ENCODE assay signal across 8 cellular contexts in genomic region chr6:156780117-156780641, GRCh38. TPM values are rescaled to one million over a fixed set of nuclear protein-coding genes. Genes with fewer than 3 reads are reported as not detected.
A peak's percentile ranks its signal among the peaks of the same experiment; 100 is the strongest.
DNase-seq lines count a peak whose midpoint lies in the region; ATAC-seq, FAIRE-seq and TF ChIP-seq lines count a peak whose summit lies in the region.

No MANE protein-coding gene starts in this region.

- FAIRE-seq in bronchial epithelial cell (lab: Jason Lieb, UNC), result peak; percentile 81

- H3K27me3 ChIP-seq in bronchial epithelial cell (ENCODE audit: control insufficient read depth, insufficient read depth, low read length), result no peaks in the 10 kb centered on the region
- H3K27me3 ChIP-seq in iPS-18a (ENCODE audit: control insufficient read depth, insufficient read depth, low read length), result no peaks in the 10 kb centered on the region

- no peaks in the 10 kb centered on the region for H3K27me3 Mint-ChIP-seq in T-helper 17 cell

- H3K27ac ChIP-seq in iPS-18a (ENCODE audit: low read length), result no peak overlapping the region

- H3K9ac ChIP-seq in iPS-18a (ENCODE audit: low read length), result peak overlapping the region; percentile 75

- intact Hi-C loops in sciatic nerve (cut with DNase I), result no loop called here

- H3K4me1 Mint-ChIP-seq in T-helper 17 cell, result peaks cover 34% of the 10 kb centered on the region

- no peaks in the 10 kb centered on the region for H3K9me3 ChIP-seq in T-helper 17 cell (ENCODE audit: control insufficient read depth, low read length, poor library complexity, severe bottlenecking)
- H3K9me3 ChIP-seq in iPS-18a (ENCODE audit: control insufficient read depth, low read depth, low read length), result no peaks in the 10 kb centered on the region

- H3K4me3 Mint-ChIP-seq in T-helper 17 cell, result peak overlapping the region; percentile 92

- DNase-seq in AG09309 (ENCODE audit: low read depth), result peak; percentile 89
- DNase-seq in NCI-H187 (lab: John Stamatoyannopoulos, UW), result peak; percentile 48 to 72
- peak in 1 of 3 donors; percentile 48 for DNase-seq in T-helper 17 cell
- peak; percentile 96 for DNase-seq in bronchial epithelial cell (ENCODE audit: low read depth)
- DNase-seq in sciatic nerve (ENCODE audit: low spot score), result no peak

- H3K4me3 ChIP-seq in AG09309 (ENCODE audit: control insufficient read depth, low read depth, low read length) (peak overlapping the region; percentile 94), bronchial epithelial cell (ENCODE audit: low read depth, low read length) (peak overlapping the region; percentile 72), iPS-18a (ENCODE audit: low read length) (peak overlapping the region; percentile 100)

- no peaks in the 10 kb centered on the region for H3K36me3 ChIP-seq in bronchial epithelial cell (ENCODE audit: control insufficient read depth, insufficient read depth, low read length)
- no peaks in the 10 kb centered on the region for H3K36me3 ChIP-seq in iPS-18a (ENCODE audit: control insufficient read depth, low read depth, low read length)

- TF ChIP-seq CTCF in AG09309 (IDR thresholded peaks at IDR 0.05; ENCODE audit: control insufficient read depth, insufficient read depth, low read depth, low read length, missing control alignments), result no peak
- no peak for TF ChIP-seq CTCF in bronchial epithelial cell (IDR thresholded peaks at IDR 0.05; ENCODE audit: insufficient read depth, low read length, severe bottlenecking)

- peaks cover 57% of the 10 kb centered on the region for H3K4me1 ChIP-seq in iPS-18a (ENCODE audit: control insufficient read depth, low read depth, low read length)

- ATAC-seq in GM18511 (IDR thresholded peaks at IDR 0.05; ENCODE audit: unreplicated experiment), result peak; percentile 54
- peak; percentile 44 for ATAC-seq in HG03045 (IDR thresholded peaks at IDR 0.05; ENCODE audit: unreplicated experiment)
- peak; percentile 65 for ATAC-seq in T-helper 17 cell
- peak; percentile 73 for ATAC-seq in sciatic nerve

- peak overlapping the region; percentile 98 for H3K27ac Mint-ChIP-seq in T-helper 17 cell

- peaks cover 2% of the 10 kb centered on the region for H3K36me3 Mint-ChIP-seq in T-helper 17 cell (ENCODE audit: low read depth)

RNA-seq across cellular contexts. Expression of gene ARID1B, which starts 3.0 kb away (rescaled TPM):
- total RNA-seq in T-helper 17 cell, result 100 to 1,000 TPM; 149 to 158 TPM
- total RNA-seq in bronchial epithelial cell, result 16.3 and 27.5 TPM in 2 replicates
- total RNA-seq in sciatic nerve, result 142 TPM
